In genomic region chr4:122922877-122923511, GRCh38 we compare ENCODE assay signal across 1 cellular context.
TF ChIP-seq lines count a peak whose summit lies in the region.

No MANE protein-coding gene starts in this region.

TF ChIP-seq in K562, 482 proteins besides CTCF, POLR2A, EP300 and RAD21 (continued from another document and continues in another):
- TF ChIP-seq, protein P1, sequence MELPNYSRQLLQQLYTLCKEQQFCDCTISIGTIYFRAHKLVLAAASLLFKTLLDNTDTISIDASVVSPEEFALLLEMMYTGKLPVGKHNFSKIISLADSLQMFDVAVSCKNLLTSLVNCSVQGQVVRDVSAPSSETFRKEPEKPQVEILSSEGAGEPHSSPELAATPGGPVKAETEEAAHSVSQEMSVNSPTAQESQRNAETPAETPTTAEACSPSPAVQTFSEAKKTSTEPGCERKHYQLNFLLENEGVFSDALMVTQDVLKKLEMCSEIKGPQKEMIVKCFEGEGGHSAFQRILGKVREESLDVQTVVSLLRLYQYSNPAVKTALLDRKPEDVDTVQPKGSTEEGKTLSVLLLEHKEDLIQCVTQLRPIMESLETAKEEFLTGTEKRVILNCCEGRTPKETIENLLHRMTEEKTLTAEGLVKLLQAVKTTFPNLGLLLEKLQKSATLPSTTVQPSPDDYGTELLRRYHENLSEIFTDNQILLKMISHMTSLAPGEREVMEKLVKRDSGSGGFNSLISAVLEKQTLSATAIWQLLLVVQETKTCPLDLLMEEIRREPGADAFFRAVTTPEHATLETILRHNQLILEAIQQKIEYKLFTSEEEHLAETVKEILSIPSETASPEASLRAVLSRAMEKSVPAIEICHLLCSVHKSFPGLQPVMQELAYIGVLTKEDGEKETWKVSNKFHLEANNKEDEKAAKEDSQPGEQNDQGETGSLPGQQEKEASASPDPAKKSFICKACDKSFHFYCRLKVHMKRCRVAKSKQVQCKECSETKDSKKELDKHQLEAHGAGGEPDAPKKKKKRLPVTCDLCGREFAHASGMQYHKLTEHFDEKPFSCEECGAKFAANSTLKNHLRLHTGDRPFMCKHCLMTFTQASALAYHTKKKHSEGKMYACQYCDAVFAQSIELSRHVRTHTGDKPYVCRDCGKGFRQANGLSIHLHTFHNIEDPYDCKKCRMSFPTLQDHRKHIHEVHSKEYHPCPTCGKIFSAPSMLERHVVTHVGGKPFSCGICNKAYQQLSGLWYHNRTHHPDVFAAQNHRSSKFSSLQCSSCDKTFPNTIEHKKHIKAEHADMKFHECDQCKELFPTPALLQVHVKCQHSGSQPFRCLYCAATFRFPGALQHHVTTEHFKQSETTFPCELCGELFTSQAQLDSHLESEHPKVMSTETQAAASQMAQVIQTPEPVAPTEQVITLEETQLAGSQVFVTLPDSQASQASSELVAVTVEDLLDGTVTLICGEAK (IDR thresholded peaks at IDR 0.05): peak; percentile 91
- TF ChIP-seq, protein P1 (CRISPR knock-in tag; IDR thresholded peaks at IDR 0.05): no peak
- TF ChIP-seq CHAMP1 (IDR thresholded peaks at IDR 0.05) (no peak), PHF8 (IDR thresholded peaks at IDR 0.05; ENCODE audit: borderline replicate concordance, low read length) (peak; percentile 49; the same call in 1 of the 2 replicates), ARID3A (IDR thresholded peaks at IDR 0.05; ENCODE audit: borderline replicate concordance, low read depth, low read length) (0 out of 2 replicates have a peak, but pooled peaks have one; percentile 17), CTBP1 (IDR thresholded peaks at IDR 0.05; ENCODE audit: borderline replicate concordance) (peak; percentile 36; the same call in 1 of the 2 replicates), JUN (IDR thresholded peaks at IDR 0.05; ENCODE audit: borderline replicate concordance, low read depth, low read length) (peak; percentile 57; the same call in 1 of the 2 replicates), JUN (CRISPR knock-in tag; IDR thresholded peaks at IDR 0.05; ENCODE audit: borderline replicate concordance) (no peak), PHF20 (IDR thresholded peaks at IDR 0.05; ENCODE audit: partially characterized antibody) (peak; percentile 49), CEBPG (CRISPR knock-in tag; IDR thresholded peaks at IDR 0.05) (no peak), CEBPG (tag; conservative IDR thresholded peaks at IDR 0.05 in 1 of 2, IDR thresholded peaks at IDR 0.05 in 1 of 2) (no peak), STAT5A (IDR thresholded peaks at IDR 0.05; ENCODE audit: borderline replicate concordance, low read length) (peak; percentile 49), SUPT5H (IDR thresholded peaks at IDR 0.05) (peak; percentile 61), JUND (IDR thresholded peaks at IDR 0.05; ENCODE audit: borderline replicate concordance, low read depth, low read length) (peak; percentile 47; the same call in 1 of the 2 replicates), JUND (tag; IDR thresholded peaks at IDR 0.05; ENCODE audit: borderline replicate concordance, low read depth, low read length) (peak; percentile 42; the same call in 1 of the 3 replicates), ZNF395 (CRISPR knock-in tag; IDR thresholded peaks at IDR 0.05) (peak; percentile 65; the same call in 1 of the 2 replicates), TBP (optimal IDR thresholded peaks at IDR 0.05; ENCODE audit: low read depth, low read length) (peak; percentile 71), LEF1 (IDR thresholded peaks at IDR 0.05) (peak; percentile 45; the same call in 1 of the 2 replicates), HDAC2 (IDR thresholded peaks at IDR 0.05) (no peak), GTF2F1 (IDR thresholded peaks at IDR 0.05; ENCODE audit: low read depth, low read length) (0 out of 2 replicates have a peak, but pooled peaks have one; percentile 36)
- TF ChIP-seq, protein P2, sequence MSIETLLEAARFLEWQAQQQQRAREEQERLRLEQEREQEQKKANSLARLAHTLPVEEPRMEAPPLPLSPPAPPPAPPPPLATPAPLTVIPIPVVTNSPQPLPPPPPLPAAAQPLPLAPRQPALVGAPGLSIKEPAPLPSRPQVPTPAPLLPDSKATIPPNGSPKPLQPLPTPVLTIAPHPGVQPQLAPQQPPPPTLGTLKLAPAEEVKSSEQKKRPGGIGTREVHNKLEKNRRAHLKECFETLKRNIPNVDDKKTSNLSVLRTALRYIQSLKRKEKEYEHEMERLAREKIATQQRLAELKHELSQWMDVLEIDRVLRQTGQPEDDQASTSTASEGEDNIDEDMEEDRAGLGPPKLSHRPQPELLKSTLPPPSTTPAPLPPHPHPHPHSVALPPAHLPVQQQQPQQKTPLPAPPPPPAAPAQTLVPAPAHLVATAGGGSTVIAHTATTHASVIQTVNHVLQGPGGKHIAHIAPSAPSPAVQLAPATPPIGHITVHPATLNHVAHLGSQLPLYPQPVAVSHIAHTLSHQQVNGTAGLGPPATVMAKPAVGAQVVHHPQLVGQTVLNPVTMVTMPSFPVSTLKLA (conservative IDR thresholded peaks at IDR 0.05): peak; percentile 92 to 97
- TF ChIP-seq, protein P3, sequence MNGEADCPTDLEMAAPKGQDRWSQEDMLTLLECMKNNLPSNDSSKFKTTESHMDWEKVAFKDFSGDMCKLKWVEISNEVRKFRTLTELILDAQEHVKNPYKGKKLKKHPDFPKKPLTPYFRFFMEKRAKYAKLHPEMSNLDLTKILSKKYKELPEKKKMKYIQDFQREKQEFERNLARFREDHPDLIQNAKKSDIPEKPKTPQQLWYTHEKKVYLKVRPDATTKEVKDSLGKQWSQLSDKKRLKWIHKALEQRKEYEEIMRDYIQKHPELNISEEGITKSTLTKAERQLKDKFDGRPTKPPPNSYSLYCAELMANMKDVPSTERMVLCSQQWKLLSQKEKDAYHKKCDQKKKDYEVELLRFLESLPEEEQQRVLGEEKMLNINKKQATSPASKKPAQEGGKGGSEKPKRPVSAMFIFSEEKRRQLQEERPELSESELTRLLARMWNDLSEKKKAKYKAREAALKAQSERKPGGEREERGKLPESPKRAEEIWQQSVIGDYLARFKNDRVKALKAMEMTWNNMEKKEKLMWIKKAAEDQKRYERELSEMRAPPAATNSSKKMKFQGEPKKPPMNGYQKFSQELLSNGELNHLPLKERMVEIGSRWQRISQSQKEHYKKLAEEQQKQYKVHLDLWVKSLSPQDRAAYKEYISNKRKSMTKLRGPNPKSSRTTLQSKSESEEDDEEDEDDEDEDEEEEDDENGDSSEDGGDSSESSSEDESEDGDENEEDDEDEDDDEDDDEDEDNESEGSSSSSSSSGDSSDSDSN (IDR thresholded peaks at IDR 0.05; ENCODE audit: borderline replicate concordance in 1 of 2, low read depth in 2 of 2, low read length in 2 of 2): peak in 1 of 2 experiments; percentile 59; a peak in 1 of 4 replicates
- TF ChIP-seq, protein P4, sequence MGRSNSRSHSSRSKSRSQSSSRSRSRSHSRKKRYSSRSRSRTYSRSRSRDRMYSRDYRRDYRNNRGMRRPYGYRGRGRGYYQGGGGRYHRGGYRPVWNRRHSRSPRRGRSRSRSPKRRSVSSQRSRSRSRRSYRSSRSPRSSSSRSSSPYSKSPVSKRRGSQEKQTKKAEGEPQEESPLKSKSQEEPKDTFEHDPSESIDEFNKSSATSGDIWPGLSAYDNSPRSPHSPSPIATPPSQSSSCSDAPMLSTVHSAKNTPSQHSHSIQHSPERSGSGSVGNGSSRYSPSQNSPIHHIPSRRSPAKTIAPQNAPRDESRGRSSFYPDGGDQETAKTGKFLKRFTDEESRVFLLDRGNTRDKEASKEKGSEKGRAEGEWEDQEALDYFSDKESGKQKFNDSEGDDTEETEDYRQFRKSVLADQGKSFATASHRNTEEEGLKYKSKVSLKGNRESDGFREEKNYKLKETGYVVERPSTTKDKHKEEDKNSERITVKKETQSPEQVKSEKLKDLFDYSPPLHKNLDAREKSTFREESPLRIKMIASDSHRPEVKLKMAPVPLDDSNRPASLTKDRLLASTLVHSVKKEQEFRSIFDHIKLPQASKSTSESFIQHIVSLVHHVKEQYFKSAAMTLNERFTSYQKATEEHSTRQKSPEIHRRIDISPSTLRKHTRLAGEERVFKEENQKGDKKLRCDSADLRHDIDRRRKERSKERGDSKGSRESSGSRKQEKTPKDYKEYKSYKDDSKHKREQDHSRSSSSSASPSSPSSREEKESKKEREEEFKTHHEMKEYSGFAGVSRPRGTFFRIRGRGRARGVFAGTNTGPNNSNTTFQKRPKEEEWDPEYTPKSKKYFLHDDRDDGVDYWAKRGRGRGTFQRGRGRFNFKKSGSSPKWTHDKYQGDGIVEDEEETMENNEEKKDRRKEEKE (IDR thresholded peaks at IDR 0.05; ENCODE audit: borderline replicate concordance in 1 of 2, control insufficient read depth in 1 of 2, low read depth in 2 of 2, low read length in 1 of 2): 0 out of 4 replicates have a peak, but pooled peaks of 1 of the 2 experiments have one; percentile 48
- TF ChIP-seq, protein P5, sequence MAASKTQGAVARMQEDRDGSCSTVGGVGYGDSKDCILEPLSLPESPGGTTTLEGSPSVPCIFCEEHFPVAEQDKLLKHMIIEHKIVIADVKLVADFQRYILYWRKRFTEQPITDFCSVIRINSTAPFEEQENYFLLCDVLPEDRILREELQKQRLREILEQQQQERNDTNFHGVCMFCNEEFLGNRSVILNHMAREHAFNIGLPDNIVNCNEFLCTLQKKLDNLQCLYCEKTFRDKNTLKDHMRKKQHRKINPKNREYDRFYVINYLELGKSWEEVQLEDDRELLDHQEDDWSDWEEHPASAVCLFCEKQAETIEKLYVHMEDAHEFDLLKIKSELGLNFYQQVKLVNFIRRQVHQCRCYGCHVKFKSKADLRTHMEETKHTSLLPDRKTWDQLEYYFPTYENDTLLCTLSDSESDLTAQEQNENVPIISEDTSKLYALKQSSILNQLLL (CRISPR knock-in tag; IDR thresholded peaks at IDR 0.05; ENCODE audit: borderline replicate concordance): no peak
